16 cellular contexts compared by ENCODE assay signal in genomic region chr5:123391009-123391408, GRCh38. TPM values are rescaled to one million over a fixed set of nuclear protein-coding genes. Genes with fewer than 3 reads are reported as not detected.
DNase-seq lines count a peak whose midpoint lies in the region; ATAC-seq and TF ChIP-seq lines count a peak whose summit lies in the region.
"Had no signal": no experiment of that assay in that cellular context is flagged by ENCODE, and none has a peak within 500 bp of the region (broad histone marks: within the 10 kb centered on the region; RNA-seq: fewer than 3 reads in every experiment).

No MANE protein-coding gene starts in this region.

- H3K27me3 ChIP-seq in OCI-LY3 (ENCODE audit: low read depth, low read length), result no peaks in the 10 kb centered on the region
- no peaks in the 10 kb centered on the region for H3K27me3 ChIP-seq in naive thymus-derived CD4-positive, alpha-beta T cell (ENCODE audit: control insufficient read depth in 2 of 2, insufficient read depth in 2 of 2, low read length in 2 of 2)

- H3K79me2 ChIP-seq in OCI-LY3 (ENCODE audit: low read length), result no peaks in the 10 kb centered on the region

- H3K4me3 Mint-ChIP-seq in memory B cell, result no peak overlapping the region
- H3K4me3 Mint-ChIP-seq in naive thymus-derived CD4-positive, alpha-beta T cell, result no peak overlapping the region
- H3K4me3 Mint-ChIP-seq: CD4-positive, alpha-beta memory T cell had no signal

- H3K27ac Mint-ChIP-seq in memory B cell, result peak overlapping the region; percentile 47
- H3K27ac Mint-ChIP-seq in naive thymus-derived CD4-positive, alpha-beta T cell, result no peak overlapping the region
- H3K27ac Mint-ChIP-seq: CD4-positive, alpha-beta memory T cell had no signal

- no peaks in the 10 kb centered on the region for H3K9me3 Mint-ChIP-seq in memory B cell
- H3K9me3 Mint-ChIP-seq in naive thymus-derived CD4-positive, alpha-beta T cell, result no peaks in the 10 kb centered on the region
- H3K9me3 Mint-ChIP-seq: CD4-positive, alpha-beta memory T cell had no signal

- POLR2A ChIA-PET in naive thymus-derived CD4-positive, alpha-beta T cell (lab: Charles Lee), result no interaction called here

- peaks cover 18% of the 10 kb centered on the region for H3K4me1 ChIP-seq in OCI-LY3 (ENCODE audit: low read length)
- H3K4me1 ChIP-seq in naive thymus-derived CD4-positive, alpha-beta T cell (ENCODE audit: control insufficient read depth in 2 of 2, insufficient read depth in 2 of 2, low read length in 2 of 2), result no peaks in the 10 kb centered on the region

- H3K4me1 Mint-ChIP-seq in memory B cell, result no peaks in the 10 kb centered on the region
- H3K4me1 Mint-ChIP-seq in naive thymus-derived CD4-positive, alpha-beta T cell, result peaks cover 0 to 1% (median 0%) of the 10 kb centered on the region in 7 donors
- H3K4me1 Mint-ChIP-seq: CD4-positive, alpha-beta memory T cell had no signal

- TF ChIP-seq CTCF in GM12865 (IDR thresholded peaks at IDR 0.05; ENCODE audit: insufficient read depth, low read depth, low read length, missing control alignments) (no peak), OCI-LY3 (IDR thresholded peaks at IDR 0.05; ENCODE audit: low read depth, low read length) (no peak)

- H3K4me2 ChIP-seq in OCI-LY3 (ENCODE audit: low read length), result peak overlapping the region; percentile 31

- intact Hi-C loops in naive thymus-derived CD4-positive, alpha-beta T cell (cut with micrococcal nuclease), result no loop called here

- H3K36me3 ChIP-seq in OCI-LY3 (replicated peaks; ENCODE audit: low read depth, low read length), result peaks cover 28% of the 10 kb centered on the region
- peaks cover 6 to 66% (median 8%) of the 10 kb centered on the region in 3 experiments for H3K36me3 ChIP-seq in naive thymus-derived CD4-positive, alpha-beta T cell (ENCODE audit: control insufficient read depth in 2 of 3, insufficient read depth in 3 of 3, low read length in 3 of 3)

- H3K9ac ChIP-seq in OCI-LY3 (ENCODE audit: low read length), result no peak overlapping the region
- H3K9ac ChIP-seq: GM23248 had no signal

- H3K27ac ChIP-seq in OCI-LY3 (ENCODE audit: low read length), result no peak overlapping the region
- no peak overlapping the region for H3K27ac ChIP-seq in naive thymus-derived CD4-positive, alpha-beta T cell (ENCODE audit: low read depth, low read length)
- H3K27ac ChIP-seq: GM23248 had no signal

- CTCF ChIA-PET in naive thymus-derived CD4-positive, alpha-beta T cell (lab: Charles Lee), result no interaction called here

- H3K36me3 Mint-ChIP-seq in memory B cell, result peaks cover 6% of the 10 kb centered on the region
- H3K36me3 Mint-ChIP-seq in naive thymus-derived CD4-positive, alpha-beta T cell, result peaks cover 3 to 57% (median 19%) of the 10 kb centered on the region in 5 donors

- no peaks in the 10 kb centered on the region for H4K20me1 ChIP-seq in OCI-LY3 (ENCODE audit: insufficient read depth, low read length)

- no peaks in the 10 kb centered on the region for H3K27me3 Mint-ChIP-seq in memory B cell
- H3K27me3 Mint-ChIP-seq in naive thymus-derived CD4-positive, alpha-beta T cell, result no peaks in the 10 kb centered on the region
- H3K27me3 Mint-ChIP-seq: CD4-positive, alpha-beta memory T cell had no signal

- no peaks in the 10 kb centered on the region for H3K9me3 ChIP-seq in OCI-LY3 (ENCODE audit: insufficient read depth, low read length)
- no peaks in the 10 kb centered on the region for H3K9me3 ChIP-seq in naive thymus-derived CD4-positive, alpha-beta T cell (ENCODE audit: control insufficient read depth in 2 of 3, low read length in 3 of 3)

- peak; percentile 39 for ATAC-seq in GM18868 (IDR thresholded peaks at IDR 0.05; ENCODE audit: unreplicated experiment)
- no peak for ATAC-seq in memory B cell (ENCODE audit: low read depth)
- no peak for ATAC-seq in GM21447 (IDR thresholded peaks at IDR 0.05; ENCODE audit: unreplicated experiment)
- no peak for ATAC-seq in naive thymus-derived CD4-positive, alpha-beta T cell

- H3K4me3 ChIP-seq in GM12865 (ENCODE audit: low read depth, low read length) (no peak overlapping the region), OCI-LY3 (ENCODE audit: low read length) (no peak overlapping the region)
- H3K4me3 ChIP-seq in naive thymus-derived CD4-positive, alpha-beta T cell (ENCODE audit: low read length), result no peak overlapping the region
- H3K4me3 ChIP-seq: GM23248 had no signal

- H2AFZ ChIP-seq in OCI-LY3 (ENCODE audit: low read depth, low read length), result no peak overlapping the region
- H2AFZ ChIP-seq: GM23248 had no signal

- DNase-seq in GM12865 (ENCODE audit: low read depth), result peak; percentile 4
- no peak for DNase-seq in memory B cell (ENCODE audit: low spot score in 2 of 2)
- no peak for DNase-seq in naive thymus-derived CD4-positive, alpha-beta T cell
- DNase-seq: C1 segment of cervical spinal cord; Calu3; CD4-positive, alpha-beta memory T cell; COR-L47; DMS53; DMS79 treated with DMSO at 0.1 percent for 48 hours; GF-D8; GM23248; H7; HCEC 1CT had no signal

RNA-seq across cellular contexts. Expression of gene CEP120, which starts 32.2 kb away (rescaled TPM):
- total RNA-seq in naive thymus-derived CD4-positive, alpha-beta T cell, result 10 to 100 TPM; 35.0 to 74.6 (median 60.0) TPM
- 10 to 100 TPM; 22.5 to 36.7 TPM for polyA plus RNA-seq in naive thymus-derived CD4-positive, alpha-beta T cell
